In the genomic region with DNA sequence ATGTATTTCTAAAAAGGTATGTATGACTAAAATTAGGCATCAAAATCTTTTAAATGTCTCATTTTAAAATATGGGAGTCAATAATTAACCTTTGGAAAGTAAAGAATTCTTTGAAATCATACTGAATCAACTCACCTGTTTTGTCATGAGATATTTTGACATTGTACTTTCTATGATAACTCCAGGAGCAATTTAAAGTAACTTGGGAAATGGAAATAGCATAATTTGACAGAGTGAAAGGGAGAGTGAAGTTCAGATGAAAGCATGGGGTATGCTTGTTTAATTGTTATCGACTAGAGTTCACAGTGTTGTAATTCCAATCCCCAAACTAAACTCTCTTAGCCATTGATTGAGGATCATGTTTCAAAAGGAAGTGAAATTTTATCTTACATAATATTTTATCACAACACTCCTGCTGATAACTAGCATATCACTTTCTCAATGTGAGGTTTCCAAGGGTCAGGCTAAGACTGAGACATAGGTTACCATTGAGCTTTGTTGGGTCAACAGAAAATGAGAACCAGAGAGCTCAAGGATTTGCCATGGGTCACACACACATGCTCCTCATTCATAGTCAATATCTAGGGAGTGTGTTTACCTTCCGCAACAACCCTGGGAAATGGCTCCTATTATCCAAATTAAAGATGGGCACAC, we compare ENCODE assay signal across 1 cellular context.
TF ChIP-seq lines count a peak whose summit lies in the region.

No MANE protein-coding gene starts in this region.

TF ChIP-seq in HepG2, 621 proteins besides CTCF, POLR2A, EP300 and RAD21 (continues in another document):
- no peak for TF ChIP-seq ZFAT (CRISPR knock-in tag; conservative IDR thresholded peaks at IDR 0.05)
- no peak for TF ChIP-seq FOXA1 (IDR thresholded peaks at IDR 0.05)
- peak; percentile 70 for TF ChIP-seq FOXA1 (CRISPR knock-in tag; IDR thresholded peaks at IDR 0.05)
- TF ChIP-seq ZSCAN29 (CRISPR knock-in tag; conservative IDR thresholded peaks at IDR 0.05), result peak; percentile 65; the same call in 1 of the 2 replicates
- TF ChIP-seq, protein P1, sequence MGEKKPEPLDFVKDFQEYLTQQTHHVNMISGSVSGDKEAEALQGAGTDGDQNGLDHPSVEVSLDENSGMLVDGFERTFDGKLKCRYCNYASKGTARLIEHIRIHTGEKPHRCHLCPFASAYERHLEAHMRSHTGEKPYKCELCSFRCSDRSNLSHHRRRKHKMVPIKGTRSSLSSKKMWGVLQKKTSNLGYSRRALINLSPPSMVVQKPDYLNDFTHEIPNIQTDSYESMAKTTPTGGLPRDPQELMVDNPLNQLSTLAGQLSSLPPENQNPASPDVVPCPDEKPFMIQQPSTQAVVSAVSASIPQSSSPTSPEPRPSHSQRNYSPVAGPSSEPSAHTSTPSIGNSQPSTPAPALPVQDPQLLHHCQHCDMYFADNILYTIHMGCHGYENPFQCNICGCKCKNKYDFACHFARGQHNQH (CRISPR knock-in tag; IDR thresholded peaks at IDR 0.05), result 0 out of 2 replicates have a peak, but pooled peaks have one; percentile 27
- TF ChIP-seq NFKBIZ (CRISPR knock-in tag; IDR thresholded peaks at IDR 0.05), result 0 out of 2 replicates have a peak, but pooled peaks have one; percentile 28
- no peak for TF ChIP-seq FOXP1 (IDR thresholded peaks at IDR 0.05)
- peak; percentile 55; the same call in 1 of the 2 replicates for TF ChIP-seq FOXP1 (CRISPR knock-in tag; IDR thresholded peaks at IDR 0.05)
- peak; percentile 73 for TF ChIP-seq BCL6 (CRISPR knock-in tag; IDR thresholded peaks at IDR 0.05)
- TF ChIP-seq, protein P2, sequence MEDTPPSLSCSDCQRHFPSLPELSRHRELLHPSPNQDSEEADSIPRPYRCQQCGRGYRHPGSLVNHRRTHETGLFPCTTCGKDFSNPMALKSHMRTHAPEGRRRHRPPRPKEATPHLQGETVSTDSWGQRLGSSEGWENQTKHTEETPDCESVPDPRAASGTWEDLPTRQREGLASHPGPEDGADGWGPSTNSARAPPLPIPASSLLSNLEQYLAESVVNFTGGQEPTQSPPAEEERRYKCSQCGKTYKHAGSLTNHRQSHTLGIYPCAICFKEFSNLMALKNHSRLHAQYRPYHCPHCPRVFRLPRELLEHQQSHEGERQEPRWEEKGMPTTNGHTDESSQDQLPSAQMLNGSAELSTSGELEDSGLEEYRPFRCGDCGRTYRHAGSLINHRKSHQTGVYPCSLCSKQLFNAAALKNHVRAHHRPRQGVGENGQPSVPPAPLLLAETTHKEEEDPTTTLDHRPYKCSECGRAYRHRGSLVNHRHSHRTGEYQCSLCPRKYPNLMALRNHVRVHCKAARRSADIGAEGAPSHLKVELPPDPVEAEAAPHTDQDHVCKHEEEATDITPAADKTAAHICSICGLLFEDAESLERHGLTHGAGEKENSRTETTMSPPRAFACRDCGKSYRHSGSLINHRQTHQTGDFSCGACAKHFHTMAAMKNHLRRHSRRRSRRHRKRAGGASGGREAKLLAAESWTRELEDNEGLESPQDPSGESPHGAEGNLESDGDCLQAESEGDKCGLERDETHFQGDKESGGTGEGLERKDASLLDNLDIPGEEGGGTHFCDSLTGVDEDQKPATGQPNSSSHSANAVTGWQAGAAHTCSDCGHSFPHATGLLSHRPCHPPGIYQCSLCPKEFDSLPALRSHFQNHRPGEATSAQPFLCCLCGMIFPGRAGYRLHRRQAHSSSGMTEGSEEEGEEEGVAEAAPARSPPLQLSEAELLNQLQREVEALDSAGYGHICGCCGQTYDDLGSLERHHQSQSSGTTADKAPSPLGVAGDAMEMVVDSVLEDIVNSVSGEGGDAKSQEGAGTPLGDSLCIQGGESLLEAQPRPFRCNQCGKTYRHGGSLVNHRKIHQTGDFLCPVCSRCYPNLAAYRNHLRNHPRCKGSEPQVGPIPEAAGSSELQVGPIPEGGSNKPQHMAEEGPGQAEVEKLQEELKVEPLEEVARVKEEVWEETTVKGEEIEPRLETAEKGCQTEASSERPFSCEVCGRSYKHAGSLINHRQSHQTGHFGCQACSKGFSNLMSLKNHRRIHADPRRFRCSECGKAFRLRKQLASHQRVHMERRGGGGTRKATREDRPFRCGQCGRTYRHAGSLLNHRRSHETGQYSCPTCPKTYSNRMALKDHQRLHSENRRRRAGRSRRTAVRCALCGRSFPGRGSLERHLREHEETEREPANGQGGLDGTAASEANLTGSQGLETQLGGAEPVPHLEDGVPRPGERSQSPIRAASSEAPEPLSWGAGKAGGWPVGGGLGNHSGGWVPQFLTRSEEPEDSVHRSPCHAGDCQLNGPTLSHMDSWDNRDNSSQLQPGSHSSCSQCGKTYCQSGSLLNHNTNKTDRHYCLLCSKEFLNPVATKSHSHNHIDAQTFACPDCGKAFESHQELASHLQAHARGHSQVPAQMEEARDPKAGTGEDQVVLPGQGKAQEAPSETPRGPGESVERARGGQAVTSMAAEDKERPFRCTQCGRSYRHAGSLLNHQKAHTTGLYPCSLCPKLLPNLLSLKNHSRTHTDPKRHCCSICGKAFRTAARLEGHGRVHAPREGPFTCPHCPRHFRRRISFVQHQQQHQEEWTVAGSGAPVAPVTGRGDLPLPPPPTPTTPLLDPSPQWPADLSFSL (CRISPR knock-in tag; IDR thresholded peaks at IDR 0.05), result no peak
- peak; percentile 85; the same call in 1 of the 2 replicates for TF ChIP-seq FOXJ3 (CRISPR knock-in tag; IDR thresholded peaks at IDR 0.05; ENCODE audit: borderline replicate concordance)
- no peak for TF ChIP-seq ZNF790 (CRISPR knock-in tag; IDR thresholded peaks at IDR 0.05; ENCODE audit: borderline replicate concordance)
- TF ChIP-seq JDP2 (CRISPR knock-in tag; IDR thresholded peaks at IDR 0.05; ENCODE audit: borderline replicate concordance), result no peak
- no peak for TF ChIP-seq CREB1 (IDR thresholded peaks at IDR 0.05)
- TF ChIP-seq CREB1 (CRISPR knock-in tag; IDR thresholded peaks at IDR 0.05), result peak; percentile 63; the same call in 1 of the 2 replicates
- TF ChIP-seq, protein P3, sequence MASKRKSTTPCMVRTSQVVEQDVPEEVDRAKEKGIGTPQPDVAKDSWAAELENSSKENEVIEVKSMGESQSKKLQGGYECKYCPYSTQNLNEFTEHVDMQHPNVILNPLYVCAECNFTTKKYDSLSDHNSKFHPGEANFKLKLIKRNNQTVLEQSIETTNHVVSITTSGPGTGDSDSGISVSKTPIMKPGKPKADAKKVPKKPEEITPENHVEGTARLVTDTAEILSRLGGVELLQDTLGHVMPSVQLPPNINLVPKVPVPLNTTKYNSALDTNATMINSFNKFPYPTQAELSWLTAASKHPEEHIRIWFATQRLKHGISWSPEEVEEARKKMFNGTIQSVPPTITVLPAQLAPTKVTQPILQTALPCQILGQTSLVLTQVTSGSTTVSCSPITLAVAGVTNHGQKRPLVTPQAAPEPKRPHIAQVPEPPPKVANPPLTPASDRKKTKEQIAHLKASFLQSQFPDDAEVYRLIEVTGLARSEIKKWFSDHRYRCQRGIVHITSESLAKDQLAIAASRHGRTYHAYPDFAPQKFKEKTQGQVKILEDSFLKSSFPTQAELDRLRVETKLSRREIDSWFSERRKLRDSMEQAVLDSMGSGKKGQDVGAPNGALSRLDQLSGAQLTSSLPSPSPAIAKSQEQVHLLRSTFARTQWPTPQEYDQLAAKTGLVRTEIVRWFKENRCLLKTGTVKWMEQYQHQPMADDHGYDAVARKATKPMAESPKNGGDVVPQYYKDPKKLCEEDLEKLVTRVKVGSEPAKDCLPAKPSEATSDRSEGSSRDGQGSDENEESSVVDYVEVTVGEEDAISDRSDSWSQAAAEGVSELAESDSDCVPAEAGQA (IDR thresholded peaks at IDR 0.05; ENCODE audit: low read depth), result no peak
- TF ChIP-seq, protein P3 (CRISPR knock-in tag; IDR thresholded peaks at IDR 0.05; ENCODE audit: borderline replicate concordance), result 0 out of 2 replicates have a peak, but pooled peaks have one; percentile 35
- no peak for TF ChIP-seq GABPA (IDR thresholded peaks at IDR 0.05; ENCODE audit: low read depth, low read length)
- 0 out of 2 replicates have a peak, but pooled peaks have one; percentile 24 for TF ChIP-seq GABPA (CRISPR knock-in tag; IDR thresholded peaks at IDR 0.05; ENCODE audit: low read depth)
- no peak for TF ChIP-seq SOX13 (IDR thresholded peaks at IDR 0.05)
- peak in 1 of 2 experiments; percentile 69; a peak in 1 of 4 replicates for TF ChIP-seq SOX13 (CRISPR knock-in tag; conservative IDR thresholded peaks at IDR 0.05 in 1 of 2, IDR thresholded peaks at IDR 0.05 in 1 of 2)
- TF ChIP-seq TARDBP (CRISPR knock-in tag; IDR thresholded peaks at IDR 0.05), result 0 out of 2 replicates have a peak, but pooled peaks have one; percentile 44
- TF ChIP-seq ZNF644 (CRISPR knock-in tag; IDR thresholded peaks at IDR 0.05; ENCODE audit: low read depth), result peak; percentile 73
- no peak for TF ChIP-seq YY1 (IDR thresholded peaks at IDR 0.05; ENCODE audit: insufficient read depth, insufficient replicate concordance, low read depth, low read length)
- TF ChIP-seq ZNF232 (CRISPR knock-in tag; IDR thresholded peaks at IDR 0.05; ENCODE audit: borderline replicate concordance), result no peak
- TF ChIP-seq RARA (CRISPR knock-in tag; IDR thresholded peaks at IDR 0.05), result peak; percentile 71; the same call in 1 of the 2 replicates
- TF ChIP-seq ZBTB42 (CRISPR knock-in tag; IDR thresholded peaks at IDR 0.05), result no peak
- no peak for TF ChIP-seq ZKSCAN5 (CRISPR knock-in tag; IDR thresholded peaks at IDR 0.05)
- TF ChIP-seq, protein P4, sequence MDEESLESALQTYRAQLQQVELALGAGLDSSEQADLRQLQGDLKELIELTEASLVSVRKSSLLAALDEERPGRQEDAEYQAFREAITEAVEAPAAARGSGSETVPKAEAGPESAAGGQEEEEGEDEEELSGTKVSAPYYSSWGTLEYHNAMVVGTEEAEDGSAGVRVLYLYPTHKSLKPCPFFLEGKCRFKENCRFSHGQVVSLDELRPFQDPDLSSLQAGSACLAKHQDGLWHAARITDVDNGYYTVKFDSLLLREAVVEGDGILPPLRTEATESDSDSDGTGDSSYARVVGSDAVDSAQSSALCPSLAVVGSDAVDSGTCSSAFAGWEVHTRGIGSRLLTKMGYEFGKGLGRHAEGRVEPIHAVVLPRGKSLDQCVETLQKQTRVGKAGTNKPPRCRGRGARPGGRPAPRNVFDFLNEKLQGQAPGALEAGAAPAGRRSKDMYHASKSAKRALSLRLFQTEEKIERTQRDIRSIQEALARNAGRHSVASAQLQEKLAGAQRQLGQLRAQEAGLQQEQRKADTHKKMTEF (CRISPR knock-in tag; IDR thresholded peaks at IDR 0.05), result peak; percentile 74
- peak; percentile 98 for TF ChIP-seq SIX4 (CRISPR knock-in tag; IDR thresholded peaks at IDR 0.05)
- TF ChIP-seq PTBP1 (IDR thresholded peaks at IDR 0.05; ENCODE audit: low read depth, low read length, poor library complexity, severe bottlenecking), result no peak
- TF ChIP-seq ZBTB8A (CRISPR knock-in tag; IDR thresholded peaks at IDR 0.05; ENCODE audit: borderline replicate concordance, low read depth), result no peak
- TF ChIP-seq RFX3 (CRISPR knock-in tag; IDR thresholded peaks at IDR 0.05), result no peak
- TF ChIP-seq, protein P5, sequence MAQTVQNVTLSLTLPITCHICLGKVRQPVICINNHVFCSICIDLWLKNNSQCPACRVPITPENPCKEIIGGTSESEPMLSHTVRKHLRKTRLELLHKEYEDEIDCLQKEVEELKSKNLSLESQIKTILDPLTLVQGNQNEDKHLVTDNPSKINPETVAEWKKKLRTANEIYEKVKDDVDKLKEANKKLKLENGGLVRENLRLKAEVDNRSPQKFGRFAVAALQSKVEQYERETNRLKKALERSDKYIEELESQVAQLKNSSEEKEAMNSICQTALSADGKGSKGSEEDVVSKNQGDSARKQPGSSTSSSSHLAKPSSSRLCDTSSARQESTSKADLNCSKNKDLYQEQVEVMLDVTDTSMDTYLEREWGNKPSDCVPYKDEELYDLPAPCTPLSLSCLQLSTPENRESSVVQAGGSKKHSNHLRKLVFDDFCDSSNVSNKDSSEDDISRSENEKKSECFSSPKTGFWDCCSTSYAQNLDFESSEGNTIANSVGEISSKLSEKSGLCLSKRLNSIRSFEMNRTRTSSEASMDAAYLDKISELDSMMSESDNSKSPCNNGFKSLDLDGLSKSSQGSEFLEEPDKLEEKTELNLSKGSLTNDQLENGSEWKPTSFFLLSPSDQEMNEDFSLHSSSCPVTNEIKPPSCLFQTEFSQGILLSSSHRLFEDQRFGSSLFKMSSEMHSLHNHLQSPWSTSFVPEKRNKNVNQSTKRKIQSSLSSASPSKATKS (CRISPR knock-in tag; IDR thresholded peaks at IDR 0.05), result no peak
- TF ChIP-seq, protein P6, sequence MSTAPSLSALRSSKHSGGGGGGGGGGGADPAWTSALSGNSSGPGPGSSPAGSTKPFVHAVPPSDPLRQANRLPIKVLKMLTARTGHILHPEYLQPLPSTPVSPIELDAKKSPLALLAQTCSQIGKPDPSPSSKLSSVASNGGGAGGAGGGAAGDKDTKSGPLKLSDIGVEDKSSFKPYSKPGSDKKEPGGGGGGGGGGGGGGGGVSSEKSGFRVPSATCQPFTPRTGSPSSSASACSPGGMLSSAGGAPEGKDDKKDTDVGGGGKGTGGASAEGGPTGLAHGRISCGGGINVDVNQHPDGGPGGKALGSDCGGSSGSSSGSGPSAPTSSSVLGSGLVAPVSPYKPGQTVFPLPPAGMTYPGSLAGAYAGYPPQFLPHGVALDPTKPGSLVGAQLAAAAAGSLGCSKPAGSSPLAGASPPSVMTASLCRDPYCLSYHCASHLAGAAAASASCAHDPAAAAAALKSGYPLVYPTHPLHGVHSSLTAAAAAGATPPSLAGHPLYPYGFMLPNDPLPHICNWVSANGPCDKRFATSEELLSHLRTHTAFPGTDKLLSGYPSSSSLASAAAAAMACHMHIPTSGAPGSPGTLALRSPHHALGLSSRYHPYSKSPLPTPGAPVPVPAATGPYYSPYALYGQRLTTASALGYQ (CRISPR knock-in tag; IDR thresholded peaks at IDR 0.05), result 0 out of 2 replicates have a peak, but pooled peaks have one; percentile 58
- no peak for TF ChIP-seq SSRP1 (CRISPR knock-in tag; IDR thresholded peaks at IDR 0.05)
- peak; percentile 58; the same call in 1 of the 2 replicates for TF ChIP-seq ZNF264 (CRISPR knock-in tag; IDR thresholded peaks at IDR 0.05)
- TF ChIP-seq ZNF484 (CRISPR knock-in tag; IDR thresholded peaks at IDR 0.05; ENCODE audit: borderline replicate concordance, low read depth), result no peak
- no peak for TF ChIP-seq CAMTA2 (CRISPR knock-in tag; IDR thresholded peaks at IDR 0.05; ENCODE audit: borderline replicate concordance)
- no peak for TF ChIP-seq ZNF335 (CRISPR knock-in tag; IDR thresholded peaks at IDR 0.05)
- peak; percentile 28; the same call in 1 of the 2 replicates for TF ChIP-seq FOSL2 (CRISPR knock-in tag; IDR thresholded peaks at IDR 0.05)
- no peak for TF ChIP-seq SKI (IDR thresholded peaks at IDR 0.05; ENCODE audit: partially characterized antibody)
- peak; percentile 89 for TF ChIP-seq HNF4A (CRISPR knock-in tag; IDR thresholded peaks at IDR 0.05)
- no peak for TF ChIP-seq GTF2F1 (IDR thresholded peaks at IDR 0.05; ENCODE audit: low read length)
